In genomic region chr10:60827791-60828488, GRCh38 we compare ENCODE assay signal across 12 cellular contexts. TPM values are rescaled to one million over a fixed set of nuclear protein-coding genes. Genes with fewer than 3 reads are reported as not detected.
DNase-seq lines count a peak whose midpoint lies in the region; ATAC-seq and TF ChIP-seq lines count a peak whose summit lies in the region.
"Had no signal": no experiment of that assay in that cellular context is flagged by ENCODE, and none has a peak within 500 bp of the region (broad histone marks: within the 10 kb centered on the region; RNA-seq: fewer than 3 reads in every experiment).

No MANE protein-coding gene starts in this region.

- no peak overlapping the region for H3K56ac ChIP-seq in IMR-90 (ENCODE audit: extremely low read depth, insufficient read depth, low read length)

- in situ Hi-C loops in IMR-90 (cut with MboI; ENCODE audit: low sequenced_read_pairs): no loop called here
- in situ Hi-C loops in astrocyte of the spinal cord (cut with HindIII; ENCODE audit: low sequenced_read_pairs): no loop called here

- H4K20me1 ChIP-seq in IMR-90 (ENCODE audit: insufficient read depth, low read length): peaks cover 3% of the 10 kb centered on the region; the same call in 1 of the 2 replicates

- TF ChIP-seq CTCF in IMR-90 (conservative IDR thresholded peaks at IDR 0.05; ENCODE audit: low read depth, low read length) (no peak), astrocyte of the spinal cord (IDR thresholded peaks at IDR 0.05; ENCODE audit: low read depth, low read length) (no peak)

- H4K91ac ChIP-seq in IMR-90 (ENCODE audit: insufficient read depth, low read depth, low read length): peak overlapping the region; percentile 17; the same call in 1 of the 2 replicates

- POLR2A ChIA-PET in IMR-90 (lab: Charles Lee; ENCODE audit: unreplicated experiment): no interaction called here

- peak overlapping the region; percentile 50 for H3K18ac ChIP-seq in IMR-90 (ENCODE audit: low read depth, low read length)

- H3K27ac Mint-ChIP-seq in stimulated activated memory B cell treated with anti-CD40 and anti-IgM and Interleukin-4, amounts not matched to agents 10 μg/mL and 1 μg/mL and 100 μg/mL, for 72 hours: no peak overlapping the region

- intact Hi-C loops in IMR-90 (cut with micrococcal nuclease): no loop called here

- H2BK20ac ChIP-seq in IMR-90 (ENCODE audit: low read depth, low read length): peak overlapping the region; percentile 68

- no CpG with 5 or more reads among the region's 5 CpGs for WGBS in IMR-90 (ENCODE audit: extremely low coverage in 2 of 2, insufficient read length in 1 of 2), 2 experiments

- peak overlapping the region; percentile 66 for H3K4me2 ChIP-seq in IMR-90 (ENCODE audit: low read depth, low read length)

- no peak overlapping the region; the same call in 1 of the 2 replicates for H4K5ac ChIP-seq in IMR-90 (ENCODE audit: low read depth, low read length)

- no peaks in the 10 kb centered on the region for H3K79me1 ChIP-seq in IMR-90 (ENCODE audit: low read depth in 1 of 2, low read length in 2 of 2)

- no peaks in the 10 kb centered on the region for H3K36me3 ChIP-seq in IMR-90 (ENCODE audit: control insufficient read depth, insufficient read depth, low read length)
- H3K36me3 ChIP-seq in skeletal muscle tissue (ENCODE audit: control insufficient read depth in 3 of 3, insufficient read depth in 3 of 3, low read length in 3 of 3): no peaks in the 10 kb centered on the region
- H3K36me3 ChIP-seq: ovary had no signal

- H2AK9ac ChIP-seq in IMR-90 (replicated peaks; ENCODE audit: low read depth, low read length, poor library complexity): peak overlapping the region; percentile 80

- H3K9me1 ChIP-seq in IMR-90 (ENCODE audit: insufficient read depth, low read length): peaks cover 7% of the 10 kb centered on the region

- CTCF ChIA-PET in IMR-90 (lab: Yijun Ruan, JAX): interaction anchor here (1.0 kb wide), 1 partner anchor 18 kb away, joined by 3 read pairs; no protein-coding TSS in a partner anchor

- H3K27ac ChIP-seq in IMR-90 (ENCODE audit: insufficient read depth, low read length) (peak overlapping the region; percentile 56), skeletal muscle tissue (ENCODE audit: low read depth, low read length) (peak overlapping the region; percentile 41)
- H3K27ac ChIP-seq: ovary had no signal

- H3K9me3 ChIP-seq in IMR-90 (ENCODE audit: control insufficient read depth, insufficient read depth, low read length) (no peaks in the 10 kb centered on the region), skeletal muscle tissue (ENCODE audit: control insufficient read depth in 3 of 3, low read length in 3 of 3) (no peaks in the 10 kb centered on the region)
- H3K9me3 ChIP-seq: ovary had no signal

- peak overlapping the region; percentile 86 for H3K4ac ChIP-seq in IMR-90 (ENCODE audit: low read depth, low read length)

- no peaks in the 10 kb centered on the region for H3K4me1 Mint-ChIP-seq in stimulated activated memory B cell treated with anti-CD40 and anti-IgM and Interleukin-4, amounts not matched to agents 10 μg/mL and 1 μg/mL and 100 μg/mL, for 72 hours

- no peaks in the 10 kb centered on the region for H3K36me3 Mint-ChIP-seq in stimulated activated memory B cell treated with anti-CD40 and anti-IgM and Interleukin-4, amounts not matched to agents 10 μg/mL and 1 μg/mL and 100 μg/mL, for 72 hours

- H3K4me3 ChIP-seq in IMR-90 (ENCODE audit: insufficient read depth, low read depth, low read length) (no peak overlapping the region), astrocyte of the spinal cord (ENCODE audit: low read depth, low read length) (no peak overlapping the region), skeletal muscle tissue (ENCODE audit: low read length in 3 of 3) (no peak overlapping the region)
- H3K4me3 ChIP-seq: ovary had no signal

- ATAC-seq in IMR-90 (ENCODE audit: low read depth) (peak; percentile 89), GM21447 (IDR thresholded peaks at IDR 0.05; ENCODE audit: unreplicated experiment) (no peak)
- no peak for ATAC-seq in stimulated activated memory B cell treated with anti-CD40 and anti-IgM and Interleukin-4, amounts not matched to agents 10 μg/mL and 1 μg/mL and 100 μg/mL, for 72 hours

- H3K27me3 ChIP-seq in IMR-90 (ENCODE audit: control insufficient read depth, insufficient read depth, low read length) (no peaks in the 10 kb centered on the region), skeletal muscle tissue (ENCODE audit: control insufficient read depth in 3 of 3, insufficient read depth in 3 of 3, low read length in 3 of 3) (no peaks in the 10 kb centered on the region)
- H3K27me3 ChIP-seq: ovary had no signal

- no TSS peak for BruUV-seq in IMR-90 (replicated peaks; lab: Mats Ljungman, UMichigan)

- dilution Hi-C loops in IMR-90 (cut with HindIII; ENCODE audit: low sequenced_read_pairs, unreplicated experiment): no loop called here

- H3K9me3 Mint-ChIP-seq in stimulated activated memory B cell treated with anti-CD40 and anti-IgM and Interleukin-4, amounts not matched to agents 10 μg/mL and 1 μg/mL and 100 μg/mL, for 72 hours: no peaks in the 10 kb centered on the region

- TF ChIP-seq RAD21 in IMR-90 (IDR thresholded peaks at IDR 0.05; ENCODE audit: low read length): no peak

- DNase-seq in IMR-90 (peak; percentile 86), astrocyte of the spinal cord (ENCODE audit: low read depth, low spot score) (peak; percentile 82), iPS-NIHi11 (ENCODE audit: low spot score) (peak; percentile 38), occipital lobe (lab: John Stamatoyannopoulos, UW) (no peak), DMS53 treated with DMSO at 0.1 percent for 48 hours (lab: John Stamatoyannopoulos, UW; ENCODE audit: unreplicated experiment) (no peak)
- DNase-seq: activated naive CD4-positive, alpha-beta T cell; ovary; stimulated activated naive CD4-positive, alpha-beta T cell; T-helper 1 cell had no signal

- H2BK15ac ChIP-seq in IMR-90 (ENCODE audit: low read depth, low read length): peak overlapping the region; percentile 86; the same call in 2 of the 3 replicates

- no peak for TF ChIP-seq POLR2A in IMR-90 (IDR thresholded peaks at IDR 0.05; ENCODE audit: low read depth, low read length)

- H3K14ac ChIP-seq in IMR-90 (replicated peaks; ENCODE audit: low read depth, low read length): peak overlapping the region; percentile 34; the same call in 1 of the 2 replicates

- H3K4me1 ChIP-seq in IMR-90 (ENCODE audit: control insufficient read depth, insufficient read depth, low read length): peaks cover 9% of the 10 kb centered on the region
- peaks cover 5 to 15% (median 12%) of the 10 kb centered on the region in 3 donors for H3K4me1 ChIP-seq in skeletal muscle tissue (ENCODE audit: control insufficient read depth in 3 of 3, insufficient read depth in 3 of 3, low read length in 3 of 3)

- H3K4me3 Mint-ChIP-seq in stimulated activated memory B cell treated with anti-CD40 and anti-IgM and Interleukin-4, amounts not matched to agents 10 μg/mL and 1 μg/mL and 100 μg/mL, for 72 hours: no peak overlapping the region

- peaks cover 17% of the 10 kb centered on the region for H3K27me3 Mint-ChIP-seq in stimulated activated memory B cell treated with anti-CD40 and anti-IgM and Interleukin-4, amounts not matched to agents 10 μg/mL and 1 μg/mL and 100 μg/mL, for 72 hours

- peak overlapping the region; percentile 57 for H2AFZ ChIP-seq in IMR-90 (replicated peaks; ENCODE audit: low read length, poor library complexity)

- peak overlapping the region in 1 of 2 experiments; percentile 37; a peak in 1 of 4 replicates for H4K8ac ChIP-seq in IMR-90 (ENCODE audit: low read depth in 2 of 2, low read length in 2 of 2)

- H2BK5ac ChIP-seq in IMR-90 (ENCODE audit: low read depth, low read length, poor library complexity, severe bottlenecking): peak overlapping the region; percentile 50

- peak overlapping the region; percentile 39 for H3K23ac ChIP-seq in IMR-90 (ENCODE audit: low read depth, low read length)

- H2BK120ac ChIP-seq in IMR-90 (ENCODE audit: low read depth, low read length): peak overlapping the region; percentile 65

- H3K9ac ChIP-seq in IMR-90 (ENCODE audit: low read depth, low read length) (no peak overlapping the region), skeletal muscle tissue (ENCODE audit: low read depth in 1 of 3, low read length in 3 of 3) (no peak overlapping the region)

- peak overlapping the region; percentile 74; the same call in 1 of the 2 replicates for H2AK5ac ChIP-seq in IMR-90 (ENCODE audit: low read depth, low read length)

TF ChIP-seq in IMR-90, 13 proteins besides CTCF, POLR2A, EP300 and RAD21 (continues in another document):
- TF ChIP-seq MAFK (IDR thresholded peaks at IDR 0.05; ENCODE audit: low read depth, low read length) (no peak), FOS (IDR thresholded peaks at IDR 0.05; ENCODE audit: low read depth, low read length) (no peak), CEBPB (IDR thresholded peaks at IDR 0.05; ENCODE audit: low read depth, low read length) (no peak), CHD1 (IDR thresholded peaks at IDR 0.05; ENCODE audit: low read depth, low read length) (no peak), RFX5 (IDR thresholded peaks at IDR 0.05; ENCODE audit: low read depth, low read length) (no peak), MXI1 (IDR thresholded peaks at IDR 0.05; ENCODE audit: borderline replicate concordance, low read depth, low read length) (no peak), USF2 (IDR thresholded peaks at IDR 0.05; ENCODE audit: low read depth, low read length) (no peak), MAZ (IDR thresholded peaks at IDR 0.05; ENCODE audit: borderline replicate concordance, low read depth, low read length) (no peak), ELK1 (IDR thresholded peaks at IDR 0.05; ENCODE audit: borderline replicate concordance, low read depth, low read length) (no peak)

RNA-seq across cellular contexts. Expression of gene CDK1, which starts 49.7 kb away (rescaled TPM):
- total RNA-seq in IMR-90 (2012; rRNA removed) (28.1 and 37.5 TPM in 2 replicates), skeletal muscle tissue (17.2 TPM), occipital lobe (21.7 TPM)
- polyA plus RNA-seq in IMR-90 (2012; rRNA removed): 17.1 and 21.9 TPM in 2 replicates
- 1.5 and 2.3 TPM in 2 replicates for polyA plus RNA-seq in IMR-90 (2012; cell fraction: cytosol; rRNA removed)
- 1.8 and 14.0 TPM in 2 replicates for polyA plus RNA-seq in IMR-90 (2012; cell fraction: nucleus; rRNA removed; ENCODE audit: low replicate concordance)

Comparison
In these comparisons a context has a peak if more than half of its experiments do, and no peak if none do; other contexts are left out.
1. DNase-seq: peak in IMR-90 (single experiment), astrocyte of the spinal cord (single experiment) and iPS-NIHi11 (single experiment); none in occipital lobe (single experiment) and DMS53 treated with DMSO at 0.1 percent for 48 hours (single experiment).